ENCODE assay signal across 18 cellular contexts in genomic region chr3:120599211-120599610, GRCh38. TPM values are rescaled to one million over a fixed set of nuclear protein-coding genes. Genes with fewer than 3 reads are reported as not detected.
DNase-seq lines count a peak whose midpoint lies in the region; ATAC-seq, FAIRE-seq and TF ChIP-seq lines count a peak whose summit lies in the region.
"Had no signal": no experiment of that assay in that cellular context is flagged by ENCODE, and none has a peak within 500 bp of the region (broad histone marks: within the 10 kb centered on the region; RNA-seq: fewer than 3 reads in every experiment).

No MANE protein-coding gene starts in this region.

- intact Hi-C loops in adrenal gland (cut with DNase I) = no loop called here

- H3K36me3 ChIP-seq in BE2C = peaks cover 46% of the 10 kb centered on the region
- peaks cover 0 to 33% of the 10 kb centered on the region in 2 donors for H3K36me3 ChIP-seq in adrenal gland (replicated peaks in 1 of 2)
- no peaks in the 10 kb centered on the region for H3K36me3 ChIP-seq in neural cell (ENCODE audit: insufficient read depth, low read length)
- H3K36me3 ChIP-seq in upper lobe of left lung = peaks cover 12 to 53% (median 27%) of the 10 kb centered on the region in 4 donors

- no peaks in the 10 kb centered on the region for H3K9me2 ChIP-seq in neural cell (ENCODE audit: insufficient read depth, low read length)

- H3K4me1 ChIP-seq in BE2C (peaks cover 29% of the 10 kb centered on the region), adrenal gland (replicated peaks in 1 of 2) (peaks cover 27 to 51% of the 10 kb centered on the region in 2 donors), upper lobe of left lung (peaks cover 29 to 30% (median 30%) of the 10 kb centered on the region in 4 donors)
- H3K4me1 ChIP-seq: Caco-2 had no signal

- H3K9me3 ChIP-seq in BE2C (no peaks in the 10 kb centered on the region), adrenal gland (replicated peaks in 1 of 3) (no peaks in the 10 kb centered on the region), neural cell (ENCODE audit: low read length) (no peaks in the 10 kb centered on the region), upper lobe of left lung (no peaks in the 10 kb centered on the region)
- H3K9me3 ChIP-seq: Caco-2 had no signal

- no peak overlapping the region for H2AFZ ChIP-seq in neural cell (ENCODE audit: low read depth, low read length)
- H2AFZ ChIP-seq: GM23248 had no signal

- H3K4me3 ChIP-seq in BE2C (ENCODE audit: low read depth, low read length) (peak overlapping the region; percentile 14), adrenal gland (peak overlapping the region in 1 of 4 donors; percentile 22), neural cell (ENCODE audit: low read length) (peak overlapping the region; percentile 40), upper lobe of left lung (no peak overlapping the region)
- H3K4me3 ChIP-seq: GM23248 had no signal

- TF ChIP-seq RAD21 in neural cell (conservative IDR thresholded peaks at IDR 0.05) = no peak

- TF ChIP-seq CTCF in BE2C (IDR thresholded peaks at IDR 0.05; ENCODE audit: low read depth, low read length) = no peak
- no peak for TF ChIP-seq CTCF in D721Med (IDR thresholded peaks at IDR 0.05; ENCODE audit: insufficient read depth, missing control alignments)
- no peak for TF ChIP-seq CTCF in adrenal gland (IDR thresholded peaks at IDR 0.05)
- TF ChIP-seq CTCF in neural cell (IDR thresholded peaks at IDR 0.05; ENCODE audit: poor library complexity, severe bottlenecking) = no peak
- TF ChIP-seq CTCF in upper lobe of left lung (IDR thresholded peaks at IDR 0.05) = no peak

- H3K79me2 ChIP-seq in neural cell (replicated peaks; ENCODE audit: insufficient read depth, low read length) = peaks cover 12% of the 10 kb centered on the region

- H3K27ac ChIP-seq in adrenal gland (peak overlapping the region in 3 of 5 donors; percentile 37 to 96 (median 92)), neural cell (ENCODE audit: low read length) (no peak overlapping the region), upper lobe of left lung (peak overlapping the region in 1 of 4 donors; percentile 40)
- H3K27ac ChIP-seq: GM23248 had no signal

- no peak for TF ChIP-seq POLR2A in adrenal gland (IDR thresholded peaks at IDR 0.05)
- TF ChIP-seq POLR2A in upper lobe of left lung (IDR thresholded peaks at IDR 0.05) = no peak

- DNase-seq in BE2C (no peak), D721Med (ENCODE audit: insufficient read length, low spot score) (no peak), adrenal gland (no peak), upper lobe of left lung (no peak)
- no peak for DNase-seq in activated effector memory CD4-positive, alpha-beta T cell treated with Interleukin-2 at 50 U/mL for 16 hours
- DNase-seq: C1 segment of cervical spinal cord, Caco-2, GM23248, Kasumi-1, NCI-H2029, NCI-H2171 treated with DMSO at 0.1 percent for 48 hours, NCI-H774, SIG-M5 had no signal

- no peak for TF ChIP-seq EP300 in neural cell (conservative IDR thresholded peaks at IDR 0.05; ENCODE audit: poor library complexity, severe bottlenecking)
- no peak for TF ChIP-seq EP300 in upper lobe of left lung (IDR thresholded peaks at IDR 0.05)

- H3K9ac ChIP-seq in neural cell (ENCODE audit: low read length) = no peak overlapping the region
- H3K9ac ChIP-seq: GM23248 had no signal

- 55 to 69% (median 65%) methylated on average over 3 of the region's 3 CpGs for WGBS in adrenal gland, 4 donors
- 79 to 84% methylated on average over 3 of the region's 3 CpGs for WGBS in upper lobe of left lung, 2 donors

- FAIRE-seq in D721Med (lab: Jason Lieb, UNC) = peak; percentile 6
- FAIRE-seq: GM12891, RCC 7860 had no signal

- H3K27me3 ChIP-seq in BE2C = no peaks in the 10 kb centered on the region
- no peaks in the 10 kb centered on the region for H3K27me3 ChIP-seq in adrenal gland
- H3K27me3 ChIP-seq in neural cell (ENCODE audit: insufficient read depth, low read depth, low read length) = no peaks in the 10 kb centered on the region
- H3K27me3 ChIP-seq in upper lobe of left lung = no peaks in the 10 kb centered on the region

- ATAC-seq in HG03442 (IDR thresholded peaks at IDR 0.05; ENCODE audit: unreplicated experiment) = no peak
- ATAC-seq in upper lobe of left lung (ENCODE audit: low FRiP score in 2 of 2) = no peak
- ATAC-seq in HG03135 (IDR thresholded peaks at IDR 0.05; ENCODE audit: unreplicated experiment) = no peak

- H3K4me2 ChIP-seq in neural cell (ENCODE audit: low read length) = no peak overlapping the region

- no peaks in the 10 kb centered on the region for H3F3A ChIP-seq in neural cell (ENCODE audit: insufficient read depth, low read length, poor library complexity, severe bottlenecking)

- no peaks in the 10 kb centered on the region for H4K20me1 ChIP-seq in neural cell (ENCODE audit: insufficient read depth)

TF ChIP-seq in neural cell, 6 proteins besides CTCF, POLR2A, EP300 and RAD21:
- TF ChIP-seq SMC3 (conservative IDR thresholded peaks at IDR 0.05; ENCODE audit: poor library complexity) = no peak
- TF ChIP-seq TAF1 (IDR thresholded peaks at IDR 0.05; ENCODE audit: low read depth) = no peak
- TF ChIP-seq EZH2 (IDR thresholded peaks at IDR 0.05; ENCODE audit: borderline replicate concordance, insufficient read depth, low read length, poor library complexity, severe bottlenecking) = no peak
- no peak for TF ChIP-seq POLR2AphosphoS5 (IDR thresholded peaks at IDR 0.05)
- no peak for TF ChIP-seq REST (IDR thresholded peaks at IDR 0.05; ENCODE audit: borderline replicate concordance)
- TF ChIP-seq MXI1 (conservative IDR thresholded peaks at IDR 0.05; ENCODE audit: poor library complexity, severe bottlenecking) = no peak

RNA-seq across cellular contexts. Expression of gene NDUFB4, which starts 3.1 kb away (rescaled TPM):
- polyA plus RNA-seq in BE2C (2012; ENCODE audit: insufficient read depth, insufficient read length, low read depth) = 637 TPM
- total RNA-seq in adrenal gland = 100 to 1,000 TPM; 141 to 535 (median 315) TPM
- 100 to 1,000 TPM; 208 to 905 (median 762) TPM for polyA plus RNA-seq in adrenal gland
- 154 and 170 TPM in 2 replicates for polyA plus RNA-seq in neural cell
- polyA minus RNA-seq in neural cell = 43.3 and 53.9 TPM in 2 replicates
- 100 to 1,000 TPM in 1 of 6 donors, 10 to 100 TPM in 5; 29.2 to 105 (median 79.4) TPM for total RNA-seq in upper lobe of left lung

Comparison
In these comparisons a context has a peak if more than half of its experiments do, and no peak if none do; other contexts are left out.
1. H3K4me3 ChIP-seq: peak in BE2C (single experiment) and neural cell (single experiment); none in upper lobe of left lung (0 of 4).